Comparison of ENCODE assay signal across 8 cellular contexts in the genomic region with DNA sequence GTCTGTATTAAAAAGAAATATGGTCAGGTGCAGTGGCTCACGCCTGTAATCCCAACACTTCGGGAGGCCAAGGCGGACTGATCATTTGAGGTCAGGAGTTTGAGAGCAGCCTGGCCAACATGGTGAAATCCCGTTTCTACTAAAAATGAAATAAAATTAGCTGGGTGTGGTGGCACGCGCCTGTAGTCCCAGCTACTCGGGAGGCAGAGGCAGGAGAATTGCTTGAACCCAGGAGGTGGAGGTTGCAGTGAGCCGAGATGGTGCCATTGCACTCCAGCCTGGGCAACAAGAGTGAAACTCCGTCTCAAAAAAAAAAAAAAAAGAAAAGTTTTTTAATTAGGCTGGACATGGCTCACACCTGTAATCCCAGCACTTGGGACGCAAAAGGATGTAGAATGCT. TPM values are rescaled to one million over a fixed set of nuclear protein-coding genes. Genes with fewer than 3 reads are reported as not detected.
A peak's percentile ranks its signal among the peaks of the same experiment; 100 is the strongest.
DNase-seq lines count a peak whose midpoint lies in the region; ATAC-seq, FAIRE-seq and TF ChIP-seq lines count a peak whose summit lies in the region.
"Not testable (repeated sequence)": the region's sequence is repeated elsewhere in the genome, so short reads cannot be mapped to it uniquely, and the experiment has no call there.

No MANE protein-coding gene starts in this region.

- not testable (repeated sequence) for H3K4me3 ChIP-seq in PC-9; H1 (ENCODE audit: extremely low read depth in 1 of 4, insufficient read depth in 2 of 4, low read depth in 3 of 4, low read length in 4 of 4); HepG2 (replicated peaks in 1 of 3; ENCODE audit: insufficient read depth in 1 of 3, low read depth in 2 of 3, low read length in 3 of 3); trophoblast cell (ENCODE audit: low read depth, low read length)

- POLR2A ChIA-PET in PC-9 (lab: Charles Lee; ENCODE audit: unreplicated experiment), result interaction anchor here (1.1 to 1.5 kb wide), 2 partner anchors 18 to 37 kb away, joined by 7 to 35 read pairs; no protein-coding TSS in a partner anchor
- POLR2A ChIA-PET in RWPE1 (lab: Yijun Ruan, JAX; ENCODE audit: low non-redundant PET), result interaction anchor here (0.9 to 3.4 kb wide), 2 partner anchors 17 to 28 kb away, joined by 6 to 42 read pairs; no protein-coding TSS in a partner anchor
- POLR2A ChIA-PET in H1 (lab: Charles Lee; ENCODE audit: partially characterized antibody), result interaction anchor here (1.1 to 24.3 kb wide), 4 partner anchors 8 to 32 kb away, joined by 3 to 1033 read pairs (median 50); a partner anchor contains a TSS
- POLR2A ChIA-PET in HepG2 (lab: Yijun Ruan, JAX), result interaction anchor here (0.6 to 16.4 kb wide), 9 partner anchors 12 to 714 kb away, joined by 3 to 1427 read pairs (median 50); a partner anchor contains a TSS

- not testable (repeated sequence) for TF ChIP-seq RAD21 in H1 (IDR thresholded peaks at IDR 0.05 in 1 of 2, conservative IDR thresholded peaks at IDR 0.05 in 1 of 2; ENCODE audit: low read depth in 2 of 2, low read length in 2 of 2); HepG2 (CRISPR knock-in tag; IDR thresholded peaks at IDR 0.05)

- not testable (repeated sequence) for H4K91ac ChIP-seq in H1 (replicated peaks; ENCODE audit: insufficient read length, low read length)
- peak overlapping the region; percentile 72 for H4K91ac ChIP-seq in trophoblast cell (ENCODE audit: low read depth, low read length)

- not testable (repeated sequence) for H3K56ac ChIP-seq in H1 (replicated peaks; ENCODE audit: insufficient read length, low read depth, low read length)

- not testable (repeated sequence) for FAIRE-seq in H1 (lab: Jason Lieb, UNC); HepG2 (lab: Jason Lieb, UNC)

- BruUV-seq in Calu3 (replicated peaks; lab: Mats Ljungman, UMichigan); PC-9 (replicated peaks; lab: Mats Ljungman, UMichigan); HepG2 (replicated peaks; lab: Mats Ljungman, UMichigan): not testable (repeated sequence)

- H4K20me1 ChIP-seq in PC-9 (ENCODE audit: insufficient read depth); H1 (replicated peaks in 1 of 2; ENCODE audit: control insufficient read depth in 1 of 2, insufficient read depth in 2 of 2, low read length in 2 of 2); HepG2 (ENCODE audit: insufficient read depth, low read length): not testable (repeated sequence)

- not testable (repeated sequence) for TF ChIP-seq CTCF in 22Rv1 (IDR thresholded peaks at IDR 0.05); Calu3 (IDR thresholded peaks at IDR 0.05; ENCODE audit: unreplicated experiment); PC-9 (conservative IDR thresholded peaks at IDR 0.05); RWPE1 (conservative IDR thresholded peaks at IDR 0.05; ENCODE audit: low read depth); H1 (IDR thresholded peaks at IDR 0.05; ENCODE audit: control extremely low read depth in 1 of 3, insufficient read depth in 1 of 3, low read depth in 1 of 3, low read length in 3 of 3); HepG2 (CRISPR knock-in tag; IDR thresholded peaks at IDR 0.05); mesothelial cell of epicardium (IDR thresholded peaks at IDR 0.05; ENCODE audit: unreplicated experiment)

- not testable (repeated sequence) for H3K27me3 ChIP-seq in PC-9 (ENCODE audit: insufficient read depth, low read depth); H1 (replicated peaks in 1 of 4; ENCODE audit: control insufficient read depth in 3 of 4, extremely low read depth in 1 of 4, insufficient read depth in 3 of 4, low read length in 3 of 4); HepG2 (ENCODE audit: control insufficient read depth in 1 of 2, insufficient read depth in 2 of 2, low read length in 2 of 2); trophoblast cell (ENCODE audit: insufficient read depth, low read length)

- not testable (repeated sequence) for TF ChIP-seq EP300 in H1 (IDR thresholded peaks at IDR 0.05; ENCODE audit: borderline replicate concordance in 1 of 2, low read depth in 2 of 2, low read length in 2 of 2); HepG2 (IDR thresholded peaks at IDR 0.05; ENCODE audit: low read depth in 2 of 2, low read length in 2 of 2); HepG2 (CRISPR knock-in tag; IDR thresholded peaks at IDR 0.05; ENCODE audit: borderline replicate concordance)

- H4K12ac ChIP-seq in trophoblast cell (ENCODE audit: low read depth, low read length), result not testable (repeated sequence)

- H3K18ac ChIP-seq in H1 (ENCODE audit: extremely low read depth, low read length), result not testable (repeated sequence)
- peak overlapping the region; percentile 56 for H3K18ac ChIP-seq in trophoblast cell (ENCODE audit: low read length)

- not testable (repeated sequence) for TF ChIP-seq POLR2A in H1 (IDR thresholded peaks at IDR 0.05; ENCODE audit: control extremely low read depth in 1 of 2, low read depth in 2 of 2, low read length in 2 of 2); HepG2 (IDR thresholded peaks at IDR 0.05; ENCODE audit: insufficient read depth in 1 of 2, low read depth in 2 of 2, low read length in 2 of 2)

- H3K4me1 ChIP-seq in PC-9 (replicated peaks; ENCODE audit: insufficient read depth) (peaks cover 25% of the 10 kb centered on the region), H1 (replicated peaks in 1 of 4; ENCODE audit: control insufficient read depth in 3 of 4, insufficient read depth in 4 of 4, low read length in 3 of 4) (peaks cover 7 to 25% (median 21%) of the 10 kb centered on the region in 4 experiments), HepG2 (ENCODE audit: insufficient read depth, low read length) (peaks cover 48% of the 10 kb centered on the region), trophoblast cell (ENCODE audit: control insufficient read depth in 1 of 2, insufficient read depth in 2 of 2, low read length in 2 of 2) (peaks cover 26 to 34% of the 10 kb centered on the region in 2 experiments)

- not testable (repeated sequence) for H3K9ac ChIP-seq in H1 (replicated peaks in 1 of 4; ENCODE audit: extremely low read depth in 1 of 4, low read depth in 3 of 4, low read length in 3 of 4); HepG2 (ENCODE audit: insufficient read depth, low read depth, low read length); trophoblast cell (ENCODE audit: low read length)

- intact Hi-C loops in Calu3 (cut with micrococcal nuclease; ENCODE audit: unreplicated experiment); PC-9 (cut with micrococcal nuclease; ENCODE audit: unreplicated experiment): not testable (repeated sequence)
- intact Hi-C loops in HepG2 (cut with micrococcal nuclease; ENCODE audit: unreplicated experiment), result loop anchor here (1.0 kb wide), 1 partner anchor 12 kb away; no protein-coding TSS in a partner anchor

- not testable (repeated sequence) for H3K27me3 Mint-ChIP-seq in Calu3 (ENCODE audit: unreplicated experiment); mesothelial cell of epicardium (ENCODE audit: low read depth)

- H3K79me1 ChIP-seq in H1 (ENCODE audit: low read depth, low read length), result not testable (repeated sequence)
- H3K79me1 ChIP-seq in trophoblast cell (ENCODE audit: low read length), result peaks cover 55% of the 10 kb centered on the region

- not testable (repeated sequence) for H3K14ac ChIP-seq in H1 (ENCODE audit: insufficient read length)
- peak overlapping the region; percentile 15 for H3K14ac ChIP-seq in trophoblast cell (ENCODE audit: low read length)

- H2BK20ac ChIP-seq in H1 (ENCODE audit: low read length), result peak overlapping the region; percentile 72; the same call in 1 of the 2 replicates

- peak overlapping the region; percentile 100 for H3K27ac ChIP-seq in 22Rv1
- H3K27ac ChIP-seq in PC-9, result peak overlapping the region; percentile 96; the same call in 1 of the 2 replicates
- H3K27ac ChIP-seq in RWPE1, result peak overlapping the region; percentile 51
- not testable (repeated sequence) for H3K27ac ChIP-seq in H1 (ENCODE audit: low read depth, low read length); HepG2 (ENCODE audit: extremely low read length, insufficient read depth, low read length); trophoblast cell (ENCODE audit: low read depth, low read length)

- H2BK120ac ChIP-seq in H1 (replicated peaks; ENCODE audit: low read depth, low read length), result not testable (repeated sequence)
- peak overlapping the region; percentile 35 for H2BK120ac ChIP-seq in trophoblast cell (ENCODE audit: insufficient read depth, low read length, poor library complexity)

- H3K9me2 ChIP-seq in PC-9 (ENCODE audit: insufficient read depth), result not testable (repeated sequence)

- not testable (repeated sequence) for H2AK5ac ChIP-seq in H1 (ENCODE audit: low read depth, low read length); trophoblast cell (ENCODE audit: low read length)

- H3K23ac ChIP-seq in H1 (ENCODE audit: insufficient read length); trophoblast cell (ENCODE audit: low read length): not testable (repeated sequence)

- H3K4ac ChIP-seq in H1 (replicated peaks; ENCODE audit: insufficient read length, low read depth, low read length), result not testable (repeated sequence)
- H3K4ac ChIP-seq in trophoblast cell (ENCODE audit: low read depth, low read length), result peak overlapping the region; percentile 19

- peak overlapping the region; percentile 98 for H3K27ac Mint-ChIP-seq in Calu3 (ENCODE audit: unreplicated experiment)
- H3K27ac Mint-ChIP-seq in mesothelial cell of epicardium, result peak overlapping the region; percentile 16

- H3K4me3 Mint-ChIP-seq in Calu3 (ENCODE audit: low read depth, unreplicated experiment); mesothelial cell of epicardium: not testable (repeated sequence)

- H2BK15ac ChIP-seq in H1 (ENCODE audit: low read length), result not testable (repeated sequence)

- H3K79me2 ChIP-seq in PC-9 (ENCODE audit: low read depth); H1 (ENCODE audit: control insufficient read depth in 1 of 2, insufficient read depth in 2 of 2, low read length in 2 of 2): not testable (repeated sequence)
- H3K79me2 ChIP-seq in HepG2 (ENCODE audit: insufficient read depth, low read length), result peaks cover 11% of the 10 kb centered on the region
- H3K79me2 ChIP-seq in trophoblast cell (ENCODE audit: control insufficient read depth, insufficient read depth, low read length, poor library complexity), result peaks cover 18% of the 10 kb centered on the region

- not testable (repeated sequence) for H3K9me3 Mint-ChIP-seq in Calu3 (ENCODE audit: low read depth, unreplicated experiment); mesothelial cell of epicardium

- in situ Hi-C loops in HepG2 (cut with HindIII; ENCODE audit: extremely low pct_ligation_motif_present, low pct_unique_long_range_greater_than_20kb), result not testable (repeated sequence)

- H2BK5ac ChIP-seq in H1 (ENCODE audit: low read depth, low read length); trophoblast cell (ENCODE audit: low read depth, low read length, poor library complexity): not testable (repeated sequence)

- ATAC-seq in HepG2, result not testable (repeated sequence)

- not testable (repeated sequence) for H3K9me3 ChIP-seq in PC-9 (ENCODE audit: insufficient read depth, low read depth); H1 (ENCODE audit: insufficient read depth in 2 of 2, low read depth in 1 of 2, low read length in 1 of 2); HepG2 (ENCODE audit: low read length); trophoblast cell (ENCODE audit: insufficient read depth, low read depth, low read length)

- not testable (repeated sequence) for H2BK12ac ChIP-seq in H1 (ENCODE audit: low read depth, low read length)
- peak overlapping the region; percentile 53 for H2BK12ac ChIP-seq in trophoblast cell (ENCODE audit: low read length)

- H4K5ac ChIP-seq in H1 (ENCODE audit: insufficient read length, low read depth, low read length), result not testable (repeated sequence)

- H3K23me2 ChIP-seq in H1 (ENCODE audit: low read depth, low read length), result not testable (repeated sequence)

- not testable (repeated sequence) for DNase-seq in Calu3; PC-9; RWPE1 (ENCODE audit: low spot score); H1 (ENCODE audit: low read depth in 1 of 2, low spot score in 2 of 2); HepG2 (ENCODE audit: low spot score); mesothelial cell of epicardium (ENCODE audit: low spot score in 2 of 2, unreplicated experiment in 2 of 2); trophoblast cell

- peaks cover 48% of the 10 kb centered on the region for H3K36me3 Mint-ChIP-seq in Calu3 (ENCODE audit: insufficient read depth, unreplicated experiment)
- H3K36me3 Mint-ChIP-seq in mesothelial cell of epicardium, result not testable (repeated sequence)

- H4K8ac ChIP-seq in H1 (ENCODE audit: extremely low read depth, insufficient read depth, low read length), result not testable (repeated sequence)
- peak overlapping the region; percentile 30 for H4K8ac ChIP-seq in trophoblast cell (ENCODE audit: low read depth, low read length)

- H3K36me3 ChIP-seq in PC-9 (ENCODE audit: low read depth); H1 (ENCODE audit: control insufficient read depth in 2 of 4, insufficient read depth in 4 of 4, low read length in 3 of 4); HepG2 (replicated peaks in 1 of 2; ENCODE audit: control insufficient read depth in 1 of 2, insufficient read depth in 2 of 2, low read length in 2 of 2): not testable (repeated sequence)
- H3K36me3 ChIP-seq in trophoblast cell (ENCODE audit: control insufficient read depth in 1 of 2, insufficient read depth in 2 of 2, low read length in 2 of 2), result peaks cover 9 to 17% of the 10 kb centered on the region in 2 experiments

- H2AFZ ChIP-seq in PC-9; H1 (ENCODE audit: low read length); HepG2 (ENCODE audit: low read length); trophoblast cell (ENCODE audit: insufficient read depth, low read length, poor library complexity): not testable (repeated sequence)

- WGBS in H1 (ENCODE audit: extremely low coverage in 1 of 2, insufficient coverage in 1 of 2, insufficient read length in 1 of 2, insufficient replicate concordance in 2 of 2, low coverage in 1 of 2, low lambda C conversion rate in 2 of 2, missing lambda C conversion rate in 1 of 2), 2 experiments, result 95% methylated on average over 9 of the region's 10 CpGs; no CpG with 5 or more reads in 1 of the 2 experiments
- 94% methylated on average over 10 of the region's 10 CpGs for WGBS in HepG2 (ENCODE audit: low lambda C conversion rate)
- no CpG with 5 or more reads among the region's 10 CpGs for WGBS in trophoblast cell (ENCODE audit: extremely low coverage, insufficient coverage, insufficient read length)

- H3F3A ChIP-seq in PC-9 (ENCODE audit: insufficient read depth, low read depth), result peaks cover 29% of the 10 kb centered on the region; the same call in 1 of the 2 replicates

- not testable (repeated sequence) for H3K4me2 ChIP-seq in PC-9; H1 (ENCODE audit: insufficient read depth in 1 of 2, low read depth in 2 of 2, low read length in 2 of 2); HepG2 (ENCODE audit: low read depth, low read length); trophoblast cell (ENCODE audit: low read length)

- H3K4me1 Mint-ChIP-seq in Calu3 (ENCODE audit: low read depth, unreplicated experiment), result peaks cover 37% of the 10 kb centered on the region
- peaks cover 44% of the 10 kb centered on the region for H3K4me1 Mint-ChIP-seq in mesothelial cell of epicardium

- CTCF ChIA-PET in Calu3 (lab: Charles Lee), result interaction anchor here (1.6 to 25.3 kb wide), 3 partner anchors 28 to 35 kb away, joined by 4 to 1048 read pairs (median 43); a partner anchor contains a TSS
- CTCF ChIA-PET in PC-9 (lab: Charles Lee); HepG2 (lab: Yijun Ruan, JAX; ENCODE audit: low intra/inter-chr PET ratio, low total read pairs): not testable (repeated sequence)
- CTCF ChIA-PET in RWPE1 (lab: Yijun Ruan, JAX), result interaction anchor here (0.6 to 4.1 kb wide), 4 partner anchors 12 to 38 kb away, joined by 3 to 62 read pairs (median 6); no protein-coding TSS in a partner anchor
- CTCF ChIA-PET in H1 (lab: Charles Lee; ENCODE audit: partially characterized antibody), result interaction anchor here (1.2 to 30.5 kb wide), 7 partner anchors 8 to 36 kb away, joined by 3 to 1559 read pairs (median 13); a partner anchor contains a TSS

RNA-seq across cellular contexts. Expression of a gene that starts 30.1 kb away (rescaled TPM):
- total RNA-seq in Calu3 (2022), result 347 and 431 TPM in 2 replicates
- 74.4 and 164 TPM in 2 replicates for total RNA-seq in PC-9 (2021)
- 120 and 131 TPM in 2 replicates for total RNA-seq in H1 (2021; fragmentation: NEBNext Ultra II Directional; extraction: Animal tissue kit (Norgen Biotek cat#: 25700))
- polyA plus RNA-seq in H1 (2011; rRNA removed), result 357 and 566 TPM in 2 replicates
- polyA plus RNA-seq in H1 (2011; cell fraction: cytosol; rRNA removed), result 348 TPM
- polyA plus RNA-seq in H1 (2011; cell fraction: nucleus; rRNA removed), result 267 TPM
- 86.5 to 154 TPM (median 117 TPM) in 4 replicates for polyA plus RNA-seq in H1 (2012, experiment 1 of 2)
- 207 TPM for polyA plus RNA-seq in H1 (2012, experiment 2 of 2)
- 89.8 TPM for polyA plus RNA-seq in H1 (2013, experiment 1 of 2)
- 87.6 TPM for polyA plus RNA-seq in H1 (2013, experiment 2 of 2)
- polyA minus RNA-seq in H1 (2011; rRNA and poly(A)+ RNA removed), result 27.5 and 45.7 TPM in 2 replicates
- 181 TPM for polyA minus RNA-seq in H1 (2011; cell fraction: cytosol; rRNA and poly(A)+ RNA removed)
- polyA minus RNA-seq in H1 (2011; cell fraction: nucleus; rRNA and poly(A)+ RNA removed), result 200 TPM
- 315 and 419 TPM in 2 replicates for total RNA-seq in HepG2 (2016; rRNA removed; fragmentation: Illumina TruSeq; extraction: Trizol)
- 421 and 422 TPM in 2 replicates for total RNA-seq in HepG2 (2016; cell fraction: cytosol; rRNA removed; fragmentation: Illumina TruSeq; extraction: Trizol; ENCODE audit: low read depth)
- 297 and 421 TPM in 2 replicates for total RNA-seq in HepG2 (2016; cell fraction: insoluble cytoplasmic fraction; rRNA removed; fragmentation: Illumina TruSeq; extraction: Trizol)
- total RNA-seq in HepG2 (2016; cell fraction: membrane; rRNA removed; fragmentation: Illumina TruSeq; extraction: Trizol), result 329 and 339 TPM in 2 replicates
- 273 and 295 TPM in 2 replicates for total RNA-seq in HepG2 (2016; cell fraction: nucleus; rRNA removed; fragmentation: Illumina TruSeq; extraction: Trizol)
- polyA plus RNA-seq in HepG2 (2011; rRNA removed), result 258 and 320 TPM in 2 replicates
- 494 and 1,223 TPM in 2 replicates for polyA plus RNA-seq in HepG2 (2011; cell fraction: cytosol; rRNA removed)
- polyA plus RNA-seq in HepG2 (2011; cell fraction: nucleus; rRNA removed), result 541 and 1,398 TPM in 2 replicates
- polyA plus RNA-seq in HepG2 (2012), result 119 and 147 TPM in 2 replicates
- 99.0 and 102 TPM in 2 replicates for polyA plus RNA-seq in HepG2 (2016; cell fraction: cytosol; fragmentation: Illumina TruSeq; extraction: Trizol; ENCODE audit: low read depth)
- 273 and 282 TPM in 2 replicates for polyA plus RNA-seq in HepG2 (2016; cell fraction: insoluble cytoplasmic fraction; fragmentation: Illumina TruSeq; extraction: Trizol; ENCODE audit: low read depth)
- 104 TPM in 2 replicates for polyA plus RNA-seq in HepG2 (2016; cell fraction: membrane; fragmentation: Illumina TruSeq; extraction: Trizol; ENCODE audit: low read depth)
- polyA plus RNA-seq in HepG2 (2016; cell fraction: nucleus; fragmentation: Illumina TruSeq; extraction: Trizol; ENCODE audit: insufficient read depth, low read depth), result 496 and 499 TPM in 2 replicates
- polyA minus RNA-seq in HepG2 (2011; rRNA and poly(A)+ RNA removed; ENCODE audit: low replicate concordance), result 259 and 709 TPM in 2 replicates
- polyA minus RNA-seq in HepG2 (2011; cell fraction: cytosol; rRNA and poly(A)+ RNA removed), result 242 and 434 TPM in 2 replicates
- 194 and 456 TPM in 2 replicates for polyA minus RNA-seq in HepG2 (2011; cell fraction: nucleus; rRNA and poly(A)+ RNA removed)
- total RNA-seq in mesothelial cell of epicardium, result 374 to 378 TPM (median 377 TPM) in 3 replicates
- 992 and 1,052 TPM in 2 replicates for polyA plus RNA-seq in trophoblast cell (2013)
